In genomic region chr2:197454923-197455322, GRCh38 we compare ENCODE assay signal across 2 cellular contexts.
TF ChIP-seq lines count a peak whose summit lies in the region.

No MANE protein-coding gene starts in this region.

TF ChIP-seq in SK-N-SH, 30 proteins besides CTCF, POLR2A, EP300 and RAD21:
- TF ChIP-seq, protein P1, sequence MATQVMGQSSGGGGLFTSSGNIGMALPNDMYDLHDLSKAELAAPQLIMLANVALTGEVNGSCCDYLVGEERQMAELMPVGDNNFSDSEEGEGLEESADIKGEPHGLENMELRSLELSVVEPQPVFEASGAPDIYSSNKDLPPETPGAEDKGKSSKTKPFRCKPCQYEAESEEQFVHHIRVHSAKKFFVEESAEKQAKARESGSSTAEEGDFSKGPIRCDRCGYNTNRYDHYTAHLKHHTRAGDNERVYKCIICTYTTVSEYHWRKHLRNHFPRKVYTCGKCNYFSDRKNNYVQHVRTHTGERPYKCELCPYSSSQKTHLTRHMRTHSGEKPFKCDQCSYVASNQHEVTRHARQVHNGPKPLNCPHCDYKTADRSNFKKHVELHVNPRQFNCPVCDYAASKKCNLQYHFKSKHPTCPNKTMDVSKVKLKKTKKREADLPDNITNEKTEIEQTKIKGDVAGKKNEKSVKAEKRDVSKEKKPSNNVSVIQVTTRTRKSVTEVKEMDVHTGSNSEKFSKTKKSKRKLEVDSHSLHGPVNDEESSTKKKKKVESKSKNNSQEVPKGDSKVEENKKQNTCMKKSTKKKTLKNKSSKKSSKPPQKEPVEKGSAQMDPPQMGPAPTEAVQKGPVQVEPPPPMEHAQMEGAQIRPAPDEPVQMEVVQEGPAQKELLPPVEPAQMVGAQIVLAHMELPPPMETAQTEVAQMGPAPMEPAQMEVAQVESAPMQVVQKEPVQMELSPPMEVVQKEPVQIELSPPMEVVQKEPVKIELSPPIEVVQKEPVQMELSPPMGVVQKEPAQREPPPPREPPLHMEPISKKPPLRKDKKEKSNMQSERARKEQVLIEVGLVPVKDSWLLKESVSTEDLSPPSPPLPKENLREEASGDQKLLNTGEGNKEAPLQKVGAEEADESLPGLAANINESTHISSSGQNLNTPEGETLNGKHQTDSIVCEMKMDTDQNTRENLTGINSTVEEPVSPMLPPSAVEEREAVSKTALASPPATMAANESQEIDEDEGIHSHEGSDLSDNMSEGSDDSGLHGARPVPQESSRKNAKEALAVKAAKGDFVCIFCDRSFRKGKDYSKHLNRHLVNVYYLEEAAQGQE (IDR thresholded peaks at IDR 0.05; ENCODE audit: low read depth, low read length): no peak
- TF ChIP-seq GATA2 (CRISPR knock-in tag; IDR thresholded peaks at IDR 0.05) (no peak), POLR2AphosphoS5 (IDR thresholded peaks at IDR 0.05; ENCODE audit: low read depth, low read length) (no peak), RFX5 (IDR thresholded peaks at IDR 0.05; ENCODE audit: low read length) (no peak), CHD2 (IDR thresholded peaks at IDR 0.05; ENCODE audit: low read length, partially characterized antibody) (no peak), FOXM1 (IDR thresholded peaks at IDR 0.05; ENCODE audit: low read depth) (no peak), MEF2A (IDR thresholded peaks at IDR 0.05; ENCODE audit: borderline replicate concordance, low read depth) (no peak), SIN3A (IDR thresholded peaks at IDR 0.05; ENCODE audit: borderline replicate concordance, low read depth, low read length) (no peak), FOXJ3 (CRISPR knock-in tag; IDR thresholded peaks at IDR 0.05) (no peak), JUND (IDR thresholded peaks at IDR 0.05) (no peak), TEAD4 (IDR thresholded peaks at IDR 0.05; ENCODE audit: borderline replicate concordance, insufficient read depth) (no peak), EZH2phosphoT487 (IDR thresholded peaks at IDR 0.05; ENCODE audit: borderline replicate concordance, low read depth) (no peak), RXRA (IDR thresholded peaks at IDR 0.05; ENCODE audit: borderline replicate concordance, low read depth) (no peak), YY1 (IDR thresholded peaks at IDR 0.05; ENCODE audit: low read depth) (no peak), IRF3 (IDR thresholded peaks at IDR 0.05; ENCODE audit: low read depth, low read length) (no peak)
- TF ChIP-seq, protein P2, sequence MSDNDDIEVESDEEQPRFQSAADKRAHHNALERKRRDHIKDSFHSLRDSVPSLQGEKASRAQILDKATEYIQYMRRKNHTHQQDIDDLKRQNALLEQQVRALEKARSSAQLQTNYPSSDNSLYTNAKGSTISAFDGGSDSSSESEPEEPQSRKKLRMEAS (IDR thresholded peaks at IDR 0.05; ENCODE audit: low read depth): no peak
- TF ChIP-seq, protein P3, sequence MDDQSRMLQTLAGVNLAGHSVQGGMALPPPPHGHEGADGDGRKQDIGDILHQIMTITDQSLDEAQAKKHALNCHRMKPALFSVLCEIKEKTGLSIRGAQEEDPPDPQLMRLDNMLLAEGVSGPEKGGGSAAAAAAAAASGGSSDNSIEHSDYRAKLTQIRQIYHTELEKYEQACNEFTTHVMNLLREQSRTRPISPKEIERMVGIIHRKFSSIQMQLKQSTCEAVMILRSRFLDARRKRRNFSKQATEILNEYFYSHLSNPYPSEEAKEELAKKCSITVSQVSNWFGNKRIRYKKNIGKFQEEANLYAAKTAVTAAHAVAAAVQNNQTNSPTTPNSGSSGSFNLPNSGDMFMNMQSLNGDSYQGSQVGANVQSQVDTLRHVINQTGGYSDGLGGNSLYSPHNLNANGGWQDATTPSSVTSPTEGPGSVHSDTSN (IDR thresholded peaks at IDR 0.05): no peak

TF ChIP-seq in SK-N-SH treated with all-trans-retinoic acid at 6 μM for 48 hours, 23 proteins besides CTCF, POLR2A, EP300 and RAD21 (continued from another document):
- TF ChIP-seq, protein P4, sequence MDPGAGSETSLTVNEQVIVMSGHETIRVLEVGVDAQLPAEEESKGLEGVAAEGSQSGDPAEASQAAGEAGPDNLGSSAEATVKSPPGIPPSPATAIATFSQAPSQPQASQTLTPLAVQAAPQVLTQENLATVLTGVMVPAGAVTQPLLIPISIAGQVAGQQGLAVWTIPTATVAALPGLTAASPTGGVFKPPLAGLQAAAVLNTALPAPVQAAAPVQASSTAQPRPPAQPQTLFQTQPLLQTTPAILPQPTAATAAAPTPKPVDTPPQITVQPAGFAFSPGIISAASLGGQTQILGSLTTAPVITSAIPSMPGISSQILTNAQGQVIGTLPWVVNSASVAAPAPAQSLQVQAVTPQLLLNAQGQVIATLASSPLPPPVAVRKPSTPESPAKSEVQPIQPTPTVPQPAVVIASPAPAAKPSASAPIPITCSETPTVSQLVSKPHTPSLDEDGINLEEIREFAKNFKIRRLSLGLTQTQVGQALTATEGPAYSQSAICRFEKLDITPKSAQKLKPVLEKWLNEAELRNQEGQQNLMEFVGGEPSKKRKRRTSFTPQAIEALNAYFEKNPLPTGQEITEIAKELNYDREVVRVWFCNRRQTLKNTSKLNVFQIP (CRISPR knock-in tag; IDR thresholded peaks at IDR 0.05; ENCODE audit: borderline replicate concordance, low read depth): no peak
- no peak for TF ChIP-seq BACH2 (CRISPR knock-in tag; IDR thresholded peaks at IDR 0.05; ENCODE audit: borderline replicate concordance)
- no peak for TF ChIP-seq TOX (CRISPR knock-in tag; IDR thresholded peaks at IDR 0.05; ENCODE audit: borderline replicate concordance)
- no peak for TF ChIP-seq GLIS3 (CRISPR knock-in tag; IDR thresholded peaks at IDR 0.05)
- no peak for TF ChIP-seq ZFP30 (CRISPR knock-in tag; IDR thresholded peaks at IDR 0.05)
- TF ChIP-seq OSR1 (CRISPR knock-in tag; IDR thresholded peaks at IDR 0.05): no peak
- TF ChIP-seq ISL1 (CRISPR knock-in tag; IDR thresholded peaks at IDR 0.05): no peak
- no peak for TF ChIP-seq ZNF565 (CRISPR knock-in tag; conservative IDR thresholded peaks at IDR 0.05; ENCODE audit: low read depth)
- no peak for TF ChIP-seq ZC3H10 (CRISPR knock-in tag; IDR thresholded peaks at IDR 0.05)
- TF ChIP-seq, protein P5, sequence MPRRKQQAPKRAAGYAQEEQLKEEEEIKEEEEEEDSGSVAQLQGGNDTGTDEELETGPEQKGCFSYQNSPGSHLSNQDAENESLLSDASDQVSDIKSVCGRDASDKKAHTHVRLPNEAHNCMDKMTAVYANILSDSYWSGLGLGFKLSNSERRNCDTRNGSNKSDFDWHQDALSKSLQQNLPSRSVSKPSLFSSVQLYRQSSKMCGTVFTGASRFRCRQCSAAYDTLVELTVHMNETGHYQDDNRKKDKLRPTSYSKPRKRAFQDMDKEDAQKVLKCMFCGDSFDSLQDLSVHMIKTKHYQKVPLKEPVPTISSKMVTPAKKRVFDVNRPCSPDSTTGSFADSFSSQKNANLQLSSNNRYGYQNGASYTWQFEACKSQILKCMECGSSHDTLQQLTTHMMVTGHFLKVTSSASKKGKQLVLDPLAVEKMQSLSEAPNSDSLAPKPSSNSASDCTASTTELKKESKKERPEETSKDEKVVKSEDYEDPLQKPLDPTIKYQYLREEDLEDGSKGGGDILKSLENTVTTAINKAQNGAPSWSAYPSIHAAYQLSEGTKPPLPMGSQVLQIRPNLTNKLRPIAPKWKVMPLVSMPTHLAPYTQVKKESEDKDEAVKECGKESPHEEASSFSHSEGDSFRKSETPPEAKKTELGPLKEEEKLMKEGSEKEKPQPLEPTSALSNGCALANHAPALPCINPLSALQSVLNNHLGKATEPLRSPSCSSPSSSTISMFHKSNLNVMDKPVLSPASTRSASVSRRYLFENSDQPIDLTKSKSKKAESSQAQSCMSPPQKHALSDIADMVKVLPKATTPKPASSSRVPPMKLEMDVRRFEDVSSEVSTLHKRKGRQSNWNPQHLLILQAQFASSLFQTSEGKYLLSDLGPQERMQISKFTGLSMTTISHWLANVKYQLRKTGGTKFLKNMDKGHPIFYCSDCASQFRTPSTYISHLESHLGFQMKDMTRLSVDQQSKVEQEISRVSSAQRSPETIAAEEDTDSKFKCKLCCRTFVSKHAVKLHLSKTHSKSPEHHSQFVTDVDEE (CRISPR knock-in tag; IDR thresholded peaks at IDR 0.05): no peak
- TF ChIP-seq ESRRG (CRISPR knock-in tag; IDR thresholded peaks at IDR 0.05): no peak
